ENCODE assay signal across 16 cellular contexts in the genomic region with DNA sequence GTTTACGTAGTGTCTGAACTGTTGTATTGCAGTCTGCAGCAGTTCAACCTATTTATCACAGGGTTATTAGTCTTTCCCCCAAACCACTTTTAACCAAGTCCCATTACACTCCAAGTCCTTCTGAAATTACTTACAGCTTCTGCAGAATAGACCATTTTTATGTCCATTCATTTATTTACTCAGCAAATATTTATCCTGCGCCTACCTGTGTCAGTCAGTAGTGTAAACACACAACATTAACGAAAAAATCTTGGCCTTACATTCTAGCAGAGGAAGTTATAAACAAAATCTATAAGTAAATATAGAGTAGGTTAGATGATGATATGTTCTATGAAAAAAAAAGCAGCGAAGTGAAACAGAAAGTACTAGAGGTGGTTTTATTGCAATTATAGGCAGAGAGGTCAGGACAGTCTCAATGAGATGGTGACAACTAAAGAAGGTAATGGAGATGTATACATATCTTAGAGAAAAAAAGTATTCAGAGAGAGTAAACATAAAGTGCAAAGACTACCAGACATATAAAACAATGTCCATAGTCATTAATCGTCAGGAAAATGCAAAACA.
DNase-seq lines count a peak whose midpoint lies in the region.
"Had no signal": no experiment of that assay in that cellular context is flagged by ENCODE, and none has a peak within 500 bp of the region (broad histone marks: within the 10 kb centered on the region; RNA-seq: fewer than 3 reads in every experiment).

No MANE protein-coding gene starts in this region.

- H3K4me3 ChIP-seq in endocrine pancreas (ENCODE audit: control insufficient read depth, insufficient read depth, low read length), result peak overlapping the region; percentile 66
- H3K4me3 ChIP-seq: BLaER1, GM12878 had no signal

- DNase-seq in COR-L47 (lab: John Stamatoyannopoulos, UW) (peak; percentile 52), DMS53 (lab: John Stamatoyannopoulos, UW) (peak; percentile 85), NCI-H2227 (lab: John Stamatoyannopoulos, UW; ENCODE audit: unreplicated experiment) (peak; percentile 20), NCI-H2171 (lab: John Stamatoyannopoulos, UW) (no peak), NCI-H524 treated with DMSO at 0.1 percent for 48 hours (lab: John Stamatoyannopoulos, UW) (no peak), iPS-NIHi11 (ENCODE audit: low spot score) (no peak)
- DNase-seq: CD8-positive, alpha-beta memory T cell; H7; Karpas-422; NCI-H1694 treated with DMSO at 0.1 percent for 48 hours; NCI-H226; SIG-M5; T-helper 17 cell had no signal

- H3K9me3 ChIP-seq in endocrine pancreas (ENCODE audit: control insufficient read depth, low read length), result no peaks in the 10 kb centered on the region
- H3K9me3 ChIP-seq: BLaER1 had no signal

- peaks cover 6% of the 10 kb centered on the region for H3K4me1 ChIP-seq in endocrine pancreas (ENCODE audit: control insufficient read depth, insufficient read depth, low read length)
- H3K4me1 ChIP-seq: BLaER1 had no signal

- H3K36me3 ChIP-seq in endocrine pancreas (ENCODE audit: control insufficient read depth, insufficient read depth, low read length), result no peaks in the 10 kb centered on the region
- H3K36me3 ChIP-seq: BLaER1 had no signal

- no peak overlapping the region for H3K9ac ChIP-seq in endocrine pancreas (ENCODE audit: control insufficient read depth, insufficient read depth, low read length)
- H3K9ac ChIP-seq: BLaER1 had no signal

- H3K27me3 ChIP-seq in endocrine pancreas (ENCODE audit: control insufficient read depth, insufficient read depth, low read length), result no peaks in the 10 kb centered on the region
- H3K27me3 ChIP-seq: BLaER1 had no signal

Comparison
In these comparisons a context has a peak if more than half of its experiments do, and no peak if none do; other contexts are left out.
1. DNase-seq: peak in COR-L47 (single experiment), DMS53 (single experiment) and NCI-H2227 (single experiment); none in NCI-H2171 (single experiment), NCI-H524 treated with DMSO at 0.1 percent for 48 hours (single experiment) and iPS-NIHi11 (single experiment).